In genomic region chr12:70646850-70647249, GRCh38 we compare ENCODE assay signal across 18 cellular contexts. TPM values are rescaled to one million over a fixed set of nuclear protein-coding genes. Genes with fewer than 3 reads are reported as not detected.
DNase-seq lines count a peak whose midpoint lies in the region; ATAC-seq, FAIRE-seq and TF ChIP-seq lines count a peak whose summit lies in the region.
"Had no signal": no experiment of that assay in that cellular context is flagged by ENCODE, and none has a peak within 500 bp of the region (broad histone marks: within the 10 kb centered on the region; RNA-seq: fewer than 3 reads in every experiment).

No MANE protein-coding gene starts in this region.

- H3K27me3 ChIP-seq in ACC112 (ENCODE audit: insufficient read depth, low read length) (no peaks in the 10 kb centered on the region), HUES6 (ENCODE audit: control insufficient read depth, insufficient read depth, low read length) (no peaks in the 10 kb centered on the region), astrocyte (ENCODE audit: insufficient read depth, low read length) (no peaks in the 10 kb centered on the region), tibial nerve (no peaks in the 10 kb centered on the region), esophagus squamous epithelium (no peaks in the 10 kb centered on the region)
- H3K27me3 ChIP-seq: pancreas, suprapubic skin had no signal

- intact Hi-C loops in esophagus squamous epithelium (cut with DNase I), result no loop called here

- 39 to 64% methylated on average over 1 of the region's 1 CpG for WGBS in tibial nerve, 2 donors
- 31 to 38% methylated on average over 1 of the region's 1 CpG for WGBS in esophagus squamous epithelium, 2 donors

- no peaks in the 10 kb centered on the region for H3K9me3 Mint-ChIP-seq in astrocyte (ENCODE audit: unreplicated experiment)
- H3K9me3 Mint-ChIP-seq: central memory CD8-positive, alpha-beta T cell; memory B cell had no signal

- peak overlapping the region; percentile 71 for H3K4me2 ChIP-seq in astrocyte (ENCODE audit: low read length)
- H3K4me2 ChIP-seq: KMS-11 had no signal

- TF ChIP-seq CTCF in astrocyte (IDR thresholded peaks at IDR 0.05; ENCODE audit: insufficient read depth, low read depth, low read length), result no peak
- TF ChIP-seq CTCF in tibial nerve (IDR thresholded peaks at IDR 0.05), result no peak
- TF ChIP-seq CTCF in esophagus squamous epithelium (IDR thresholded peaks at IDR 0.05), result no peak

- H3K4me3 Mint-ChIP-seq in astrocyte (ENCODE audit: unreplicated experiment), result no peak overlapping the region
- H3K4me3 Mint-ChIP-seq: central memory CD8-positive, alpha-beta T cell; memory B cell had no signal

- no peak overlapping the region; the same call in 1 of the 2 replicates for H3K4me3 ChIP-seq in ACC112 (ENCODE audit: low read depth, low read length)
- H3K4me3 ChIP-seq in HUES6 (ENCODE audit: low read depth, low read length), result no peak overlapping the region
- H3K4me3 ChIP-seq in astrocyte (ENCODE audit: insufficient read depth, low read depth, low read length), result no peak overlapping the region
- H3K4me3 ChIP-seq in tibial nerve, result no peak overlapping the region
- no peak overlapping the region for H3K4me3 ChIP-seq in esophagus squamous epithelium
- H3K4me3 ChIP-seq: pancreas, suprapubic skin had no signal

- H3K79me2 ChIP-seq in ACC112 (ENCODE audit: control insufficient read depth, insufficient read depth, low read length, unreplicated experiment), result no peaks in the 10 kb centered on the region
- H3K79me2 ChIP-seq in astrocyte (ENCODE audit: insufficient read depth, low read length), result no peaks in the 10 kb centered on the region

- no peaks in the 10 kb centered on the region for H3K9me3 ChIP-seq in HUES6 (ENCODE audit: control insufficient read depth, insufficient read depth, low read depth, low read length)
- H3K9me3 ChIP-seq in astrocyte (ENCODE audit: insufficient read depth, low read depth, low read length), result no peaks in the 10 kb centered on the region
- no peaks in the 10 kb centered on the region for H3K9me3 ChIP-seq in tibial nerve
- H3K9me3 ChIP-seq in esophagus squamous epithelium, result no peaks in the 10 kb centered on the region
- H3K9me3 ChIP-seq: pancreas, suprapubic skin had no signal

- H3K36me3 ChIP-seq in ACC112 (ENCODE audit: insufficient read depth, low read length), result no peaks in the 10 kb centered on the region
- no peaks in the 10 kb centered on the region for H3K36me3 ChIP-seq in HUES6 (ENCODE audit: control insufficient read depth, insufficient read depth, low read length)
- H3K36me3 ChIP-seq in astrocyte (ENCODE audit: insufficient read depth, low read length), result no peaks in the 10 kb centered on the region
- no peaks in the 10 kb centered on the region for H3K36me3 ChIP-seq in tibial nerve
- H3K36me3 ChIP-seq in esophagus squamous epithelium, result no peaks in the 10 kb centered on the region
- H3K36me3 ChIP-seq: pancreas, suprapubic skin had no signal

- peaks cover 3% of the 10 kb centered on the region for H3K36me3 Mint-ChIP-seq in astrocyte (ENCODE audit: low read depth, unreplicated experiment)
- H3K36me3 Mint-ChIP-seq: memory B cell had no signal

- H3K27me3 Mint-ChIP-seq in astrocyte (ENCODE audit: low read depth, unreplicated experiment), result no peaks in the 10 kb centered on the region
- H3K27me3 Mint-ChIP-seq: central memory CD8-positive, alpha-beta T cell had no signal

- no peak for ATAC-seq in HG03354 (IDR thresholded peaks at IDR 0.05; ENCODE audit: poor library complexity, severe bottlenecking, unreplicated experiment)
- ATAC-seq: activated CD4-positive, CD25-positive, alpha-beta regulatory T cell treated with anti-CD3 and anti-CD28 coated beads, Interleukin-2, amount 50 U/mL, for 24 hours; pancreas had no signal

- H3K9ac ChIP-seq in HUES6 (ENCODE audit: low read length) (no peak overlapping the region), astrocyte (ENCODE audit: low read length) (peak overlapping the region; percentile 72)
- H3K9ac ChIP-seq: KMS-11 had no signal

- H3K27ac ChIP-seq in ACC112 (ENCODE audit: low read depth, low read length) (peak overlapping the region; percentile 94), HUES6 (ENCODE audit: low read depth, low read length) (peak overlapping the region; percentile 52; the same call in 1 of the 2 replicates), astrocyte (ENCODE audit: low read depth, low read length) (peak overlapping the region; percentile 94), tibial nerve (no peak overlapping the region), esophagus squamous epithelium (no peak overlapping the region)
- H3K27ac ChIP-seq: KMS-11, suprapubic skin had no signal

- H3K4me1 ChIP-seq in ACC112 (ENCODE audit: control insufficient read depth, insufficient read depth, low read length, unreplicated experiment), result peaks cover 49% of the 10 kb centered on the region
- H3K4me1 ChIP-seq in HUES6 (ENCODE audit: control insufficient read depth, insufficient read depth, low read length), result peaks cover 22% of the 10 kb centered on the region
- H3K4me1 ChIP-seq in astrocyte (ENCODE audit: insufficient read depth, low read length), result peaks cover 48% of the 10 kb centered on the region
- peaks cover 0 to 31% (median 5%) of the 10 kb centered on the region in 4 donors for H3K4me1 ChIP-seq in tibial nerve
- H3K4me1 ChIP-seq in esophagus squamous epithelium, result peaks cover 0 to 25% (median 0%) of the 10 kb centered on the region in 3 donors

- no peak for TF ChIP-seq EP300 in tibial nerve (IDR thresholded peaks at IDR 0.05)

- H3K4me1 Mint-ChIP-seq in astrocyte (ENCODE audit: low read depth, unreplicated experiment), result peaks cover 38% of the 10 kb centered on the region
- H3K4me1 Mint-ChIP-seq: central memory CD8-positive, alpha-beta T cell; memory B cell had no signal

- FAIRE-seq in astrocyte (lab: Jason Lieb, UNC), result peak; percentile 96
- FAIRE-seq: pancreas had no signal

- H2AFZ ChIP-seq in ACC112 (ENCODE audit: low read length, unreplicated experiment) (peak overlapping the region; percentile 63), astrocyte (ENCODE audit: low read depth, low read length) (no peak overlapping the region)

- DNase-seq in astrocyte (ENCODE audit: low read depth) (peak; percentile 95), kidney glomerular epithelial cell (lab: John Stamatoyannopoulos, UW) (peak; percentile 34), tibial nerve (ENCODE audit: low spot score in 2 of 2) (no peak), H4 (ENCODE audit: low spot score) (no peak), esophagus squamous epithelium (lab: John Stamatoyannopoulos, UW) (no peak)
- DNase-seq: activated naive CD4-positive, alpha-beta T cell treated with anti-CD3 and anti-CD28 coated beads, Interleukin-2, amount 50 U/mL, for 16 hours; NCI-H446 treated with DMSO at 0.1 percent for 48 hours; OCI-M1; pancreas; T-helper 1 cell had no signal

- H4K20me1 ChIP-seq in astrocyte (ENCODE audit: insufficient read depth, low read length), result no peaks in the 10 kb centered on the region

- H3K27ac Mint-ChIP-seq in astrocyte (ENCODE audit: unreplicated experiment), result peak overlapping the region; percentile 98
- H3K27ac Mint-ChIP-seq: memory B cell had no signal

- no peak for TF ChIP-seq POLR2A in tibial nerve (IDR thresholded peaks at IDR 0.05)
- TF ChIP-seq POLR2A in esophagus squamous epithelium (IDR thresholded peaks at IDR 0.05), result no peak

RNA-seq across cellular contexts. Expression of gene PTPRB, which starts 9.6 kb away (rescaled TPM):
- total RNA-seq in astrocyte (2.2 and 2.5 TPM in 2 replicates), tibial nerve (10 to 100 TPM; 14.4 to 62.6 (median 34.3) TPM), esophagus squamous epithelium (10 to 100 TPM in 2 of 4 donors, 1 to 10 TPM in 2; 4.0 to 22.9 (median 7.4) TPM)
- total RNA-seq in H4 (2014; rRNA removed; shearing (Covaris generic)), result 0.02 and 0.14 TPM in 2 replicates

Comparison
In these comparisons a context has a peak if more than half of its experiments do, and no peak if none do; other contexts are left out.
1. H3K27ac ChIP-seq: peak in ACC112 (single experiment), HUES6 (single experiment) and astrocyte (single experiment); none in tibial nerve (0 of 4) and esophagus squamous epithelium (0 of 4).
2. DNase-seq: peak in astrocyte (single experiment) and kidney glomerular epithelial cell (single experiment); none in tibial nerve (0 of 2), H4 (single experiment) and esophagus squamous epithelium (single experiment).